In the genomic region with DNA sequence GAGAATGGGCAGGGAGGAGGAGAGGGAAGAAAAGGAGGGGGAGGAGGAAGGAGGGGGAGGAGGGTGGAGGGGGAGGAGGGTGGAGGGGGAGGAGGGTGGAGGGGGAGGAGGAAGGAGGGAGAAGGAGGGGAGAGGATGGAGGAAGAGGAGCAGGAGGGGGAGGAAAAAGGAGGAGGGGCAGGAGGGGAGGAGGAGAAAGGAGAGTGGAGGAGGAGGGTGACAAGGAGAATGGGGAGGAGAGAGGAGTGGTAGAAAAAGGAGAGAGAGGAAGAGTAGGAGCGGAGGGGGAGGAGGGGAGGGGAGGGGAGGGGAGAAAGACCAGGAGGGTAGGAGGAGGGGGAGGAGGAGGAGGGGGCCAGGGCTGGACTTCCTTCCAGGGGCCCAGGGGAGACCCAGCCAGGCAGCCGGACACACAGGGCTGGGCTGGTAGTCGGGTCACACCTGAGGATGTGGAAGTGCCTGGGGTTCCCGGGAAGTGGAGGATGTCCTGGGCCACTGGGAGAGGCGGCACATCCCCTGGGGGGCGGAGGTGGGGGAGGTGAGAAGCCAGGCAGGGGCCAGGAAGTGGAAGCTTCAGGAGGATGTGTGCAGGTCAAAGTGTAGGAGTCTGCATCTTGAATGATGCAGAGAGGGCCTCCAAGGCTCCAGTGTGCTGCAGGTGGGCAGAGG, we compare ENCODE assay signal across 12 cellular contexts. TPM values are rescaled to one million over a fixed set of nuclear protein-coding genes. Genes with fewer than 3 reads are reported as not detected.
DNase-seq lines count a peak whose midpoint lies in the region; ATAC-seq and TF ChIP-seq lines count a peak whose summit lies in the region.
"Had no signal": no experiment of that assay in that cellular context is flagged by ENCODE, and none has a peak within 500 bp of the region (broad histone marks: within the 10 kb centered on the region; RNA-seq: fewer than 3 reads in every experiment).

No MANE protein-coding gene starts in this region.

- no peaks in the 10 kb centered on the region for H3K36me3 ChIP-seq in ES-I3 (ENCODE audit: insufficient read depth, low read length)
- peaks cover 8% of the 10 kb centered on the region for H3K36me3 ChIP-seq in IMR-90 (ENCODE audit: control insufficient read depth, insufficient read depth, low read length)
- no peaks in the 10 kb centered on the region for H3K36me3 ChIP-seq in colonic mucosa

- H2BK20ac ChIP-seq in IMR-90 (ENCODE audit: low read depth, low read length) = no peak overlapping the region

- H3K27me3 ChIP-seq in IMR-90 (ENCODE audit: control insufficient read depth, insufficient read depth, low read length) (no peaks in the 10 kb centered on the region), colonic mucosa (no peaks in the 10 kb centered on the region)
- H3K27me3 ChIP-seq: testis had no signal

- CTCF ChIA-PET in IMR-90 (lab: Yijun Ruan, JAX) = no interaction called here

- no peak overlapping the region for H3K4me2 ChIP-seq in IMR-90 (ENCODE audit: low read depth, low read length)

- no peak overlapping the region for H3K4ac ChIP-seq in IMR-90 (ENCODE audit: low read depth, low read length)

- no peak for TF ChIP-seq POLR2A in IMR-90 (IDR thresholded peaks at IDR 0.05; ENCODE audit: low read depth, low read length)

- no peak overlapping the region for H2AFZ ChIP-seq in IMR-90 (replicated peaks; ENCODE audit: low read length, poor library complexity)

- no peak overlapping the region for H3K23ac ChIP-seq in IMR-90 (ENCODE audit: low read depth, low read length)

- H4K8ac ChIP-seq in IMR-90 (ENCODE audit: low read depth in 2 of 2, low read length in 2 of 2) = no peak overlapping the region

- H3K27ac ChIP-seq in IMR-90 (ENCODE audit: insufficient read depth, low read length) (no peak overlapping the region), colonic mucosa (no peak overlapping the region)
- H3K27ac ChIP-seq: testis had no signal

- POLR2A ChIA-PET in IMR-90 (lab: Charles Lee; ENCODE audit: unreplicated experiment) = no interaction called here
- POLR2A ChIA-PET in naive thymus-derived CD8-positive, alpha-beta T cell (lab: Charles Lee) = no interaction called here

- no peaks in the 10 kb centered on the region for H4K20me1 ChIP-seq in IMR-90 (ENCODE audit: insufficient read depth, low read length)

- no peak for DNase-seq in IMR-90
- DNase-seq in ecto neural progenitor cell (ENCODE audit: low spot score) = peak; percentile 68
- DNase-seq in naive thymus-derived CD8-positive, alpha-beta T cell = no peak
- DNase-seq in stimulated activated CD4-positive, alpha-beta T cell treated with anti-CD3 and anti-CD28 coated beads, Interleukin-2, amount 100 ng/mL, for 48 hours = no peak
- no peak for DNase-seq in colonic mucosa
- no peak for DNase-seq in omental fat pad (ENCODE audit: low spot score)
- DNase-seq: activated T-cell treated with anti-CD3 and anti-CD28 coated beads, Interleukin-2, amount 50 U/mL, for 24 hours; testis had no signal

- no peak for TF ChIP-seq CTCF in IMR-90 (conservative IDR thresholded peaks at IDR 0.05; ENCODE audit: low read depth, low read length)
- no peak for TF ChIP-seq CTCF in colonic mucosa (IDR thresholded peaks at IDR 0.05)
- TF ChIP-seq CTCF in omental fat pad (IDR thresholded peaks at IDR 0.05) = no peak

- no peak overlapping the region for H2AK9ac ChIP-seq in IMR-90 (replicated peaks; ENCODE audit: low read depth, low read length, poor library complexity)

- peaks cover 8% of the 10 kb centered on the region; the same call in 1 of the 2 replicates for H3K4me1 ChIP-seq in ES-I3 (ENCODE audit: insufficient read depth, low read length)
- no peaks in the 10 kb centered on the region for H3K4me1 ChIP-seq in IMR-90 (ENCODE audit: control insufficient read depth, insufficient read depth, low read length)
- no peaks in the 10 kb centered on the region for H3K4me1 ChIP-seq in colonic mucosa
- H3K4me1 ChIP-seq: testis had no signal

- no peak overlapping the region for H3K4me3 Mint-ChIP-seq in naive thymus-derived CD8-positive, alpha-beta T cell
- H3K4me3 Mint-ChIP-seq: activated T-cell treated with anti-CD3 and anti-CD28 coated beads, Interleukin-2, amount 50 U/mL, for 24 hours; brain had no signal

- H4K91ac ChIP-seq in IMR-90 (ENCODE audit: insufficient read depth, low read depth, low read length) = no peak overlapping the region

- intact Hi-C loops in IMR-90 (cut with micrococcal nuclease) (no loop called here), colonic mucosa (cut with DNase I) (no loop called here)

- in situ Hi-C loops in IMR-90 (cut with MboI; ENCODE audit: low sequenced_read_pairs) = no loop called here

- 30% methylated on average over 3 of the region's 6 CpGs; no CpG with 5 or more reads in 1 of the 2 experiments for WGBS in IMR-90 (ENCODE audit: extremely low coverage in 2 of 2, insufficient read length in 1 of 2), 2 experiments

- peak overlapping the region in 6 of 10 donors; percentile 17 to 75 (median 49) for H3K27ac Mint-ChIP-seq in naive thymus-derived CD8-positive, alpha-beta T cell
- H3K27ac Mint-ChIP-seq: activated T-cell treated with anti-CD3 and anti-CD28 coated beads, Interleukin-2, amount 50 U/mL, for 24 hours had no signal

- no peak overlapping the region for H3K14ac ChIP-seq in IMR-90 (replicated peaks; ENCODE audit: low read depth, low read length)

- dilution Hi-C loops in IMR-90 (cut with HindIII; ENCODE audit: low sequenced_read_pairs, unreplicated experiment) = no loop called here

- H2AK5ac ChIP-seq in IMR-90 (ENCODE audit: low read depth, low read length) = no peak overlapping the region

- H4K5ac ChIP-seq in IMR-90 (ENCODE audit: low read depth, low read length) = no peak overlapping the region

- H2BK5ac ChIP-seq in IMR-90 (ENCODE audit: low read depth, low read length, poor library complexity, severe bottlenecking) = no peak overlapping the region

- H3K4me3 ChIP-seq in IMR-90 (ENCODE audit: insufficient read depth, low read depth, low read length) = no peak overlapping the region
- no peak overlapping the region for H3K4me3 ChIP-seq in colonic mucosa
- H3K4me3 ChIP-seq: testis had no signal

- H3K18ac ChIP-seq in IMR-90 (ENCODE audit: low read depth, low read length) = no peak overlapping the region

- peaks cover 4 to 18% (median 10%) of the 10 kb centered on the region in 4 donors for H3K4me1 Mint-ChIP-seq in naive thymus-derived CD8-positive, alpha-beta T cell
- H3K4me1 Mint-ChIP-seq: brain had no signal

- peak overlapping the region; percentile 28; the same call in 1 of the 2 replicates for H3K9ac ChIP-seq in ES-I3 (ENCODE audit: low read depth, low read length)
- H3K9ac ChIP-seq in IMR-90 (ENCODE audit: low read depth, low read length) = no peak overlapping the region
- H3K9ac ChIP-seq in colonic mucosa (ENCODE audit: low read depth in 2 of 2, low read length in 2 of 2) = no peak overlapping the region

- TF ChIP-seq RAD21 in IMR-90 (IDR thresholded peaks at IDR 0.05; ENCODE audit: low read length) = no peak

- no peak overlapping the region for H3K56ac ChIP-seq in IMR-90 (ENCODE audit: extremely low read depth, insufficient read depth, low read length)

- H2BK120ac ChIP-seq in IMR-90 (ENCODE audit: low read depth, low read length) = no peak overlapping the region

- ATAC-seq in IMR-90 (ENCODE audit: low read depth) = peak; percentile 27
- peak; percentile 48 to 69 for ATAC-seq in naive thymus-derived CD8-positive, alpha-beta T cell
- no peak for ATAC-seq in omental fat pad (ENCODE audit: low FRiP score)

- H3K9me3 Mint-ChIP-seq in naive thymus-derived CD8-positive, alpha-beta T cell = peaks cover 0 to 7% (median 0%) of the 10 kb centered on the region in 9 donors
- H3K9me3 Mint-ChIP-seq: activated T-cell treated with anti-CD3 and anti-CD28 coated beads, Interleukin-2, amount 50 U/mL, for 24 hours had no signal

- BruUV-seq in IMR-90 (replicated peaks; lab: Mats Ljungman, UMichigan) = no TSS peak

- no peaks in the 10 kb centered on the region for H3K9me1 ChIP-seq in IMR-90 (ENCODE audit: insufficient read depth, low read length)

- peaks cover 3 to 27% (median 17%) of the 10 kb centered on the region in 3 donors for H3K36me3 Mint-ChIP-seq in naive thymus-derived CD8-positive, alpha-beta T cell

- no peaks in the 10 kb centered on the region for H3K79me1 ChIP-seq in IMR-90 (ENCODE audit: low read depth in 1 of 2, low read length in 2 of 2)

- H3K9me3 ChIP-seq in ES-I3 (ENCODE audit: control insufficient read depth, insufficient read depth, low read length) = peaks cover 3% of the 10 kb centered on the region
- peaks cover 15% of the 10 kb centered on the region for H3K9me3 ChIP-seq in IMR-90 (ENCODE audit: control insufficient read depth, insufficient read depth, low read length)
- no peaks in the 10 kb centered on the region for H3K9me3 ChIP-seq in colonic mucosa
- H3K9me3 ChIP-seq: testis had no signal

- H3K27me3 Mint-ChIP-seq in naive thymus-derived CD8-positive, alpha-beta T cell = no peaks in the 10 kb centered on the region
- H3K27me3 Mint-ChIP-seq: activated T-cell treated with anti-CD3 and anti-CD28 coated beads, Interleukin-2, amount 50 U/mL, for 24 hours had no signal

- no peak overlapping the region for H2BK15ac ChIP-seq in IMR-90 (ENCODE audit: low read depth, low read length)

TF ChIP-seq in IMR-90, 13 proteins besides CTCF, POLR2A, EP300 and RAD21 (continues in another document):
- TF ChIP-seq RCOR1 (IDR thresholded peaks at IDR 0.05; ENCODE audit: insufficient replicate concordance, low read length) = no peak
- no peak for TF ChIP-seq NFE2L2 (IDR thresholded peaks at IDR 0.05; ENCODE audit: low read depth, low read length)

RNA-seq across cellular contexts. Expression of a gene that starts 18.7 kb away (rescaled TPM):
- total RNA-seq in IMR-90 (2012; rRNA removed) (not detected in 2 replicates), colonic mucosa (1 to 10 TPM; 2.1 to 6.7 TPM), omental fat pad (10 to 100 TPM in 3 of 4 donors, 1 to 10 TPM in 1; 5.2 to 38.3 (median 20.6) TPM)
- not detected in 2 replicates for polyA plus RNA-seq in IMR-90 (2012; rRNA removed)
- not detected in 2 replicates for polyA plus RNA-seq in IMR-90 (2012; cell fraction: cytosol; rRNA removed)
- polyA plus RNA-seq in IMR-90 (2012; cell fraction: nucleus; rRNA removed; ENCODE audit: low replicate concordance) = not detected in 2 replicates
- total RNA-seq in naive thymus-derived CD8-positive, alpha-beta T cell = under 1 TPM in 1 of 2 experiments, not detected in 1; 0.36 TPM
- polyA plus RNA-seq in naive thymus-derived CD8-positive, alpha-beta T cell = under 1 TPM in 2 of 3 donors, not detected in 1; 0.14 to 0.24 TPM
- total RNA-seq: epithelial cell of proximal tubule, renal cortical epithelial cell had no signal

RNA-seq across cellular contexts. Expression of a gene that starts 36.6 kb away (rescaled TPM):
- 166 and 264 TPM in 2 replicates for total RNA-seq in IMR-90 (2012; rRNA removed)
- 565 and 615 TPM in 2 replicates for polyA plus RNA-seq in IMR-90 (2012; rRNA removed)
- 672 and 1,125 TPM in 2 replicates for polyA plus RNA-seq in IMR-90 (2012; cell fraction: cytosol; rRNA removed)
- polyA plus RNA-seq in IMR-90 (2012; cell fraction: nucleus; rRNA removed; ENCODE audit: low replicate concordance) = 304 and 505 TPM in 2 replicates
- total RNA-seq in naive thymus-derived CD8-positive, alpha-beta T cell = 100 to 1,000 TPM; 251 to 254 TPM
- 100 to 1,000 TPM; 427 to 622 (median 526) TPM for polyA plus RNA-seq in naive thymus-derived CD8-positive, alpha-beta T cell
- 100 to 1,000 TPM; 419 to 474 TPM for total RNA-seq in colonic mucosa
- 100 to 1,000 TPM; 342 to 468 (median 415) TPM for total RNA-seq in omental fat pad
